ENCODE assay signal across 13 cellular contexts in the genomic region with DNA sequence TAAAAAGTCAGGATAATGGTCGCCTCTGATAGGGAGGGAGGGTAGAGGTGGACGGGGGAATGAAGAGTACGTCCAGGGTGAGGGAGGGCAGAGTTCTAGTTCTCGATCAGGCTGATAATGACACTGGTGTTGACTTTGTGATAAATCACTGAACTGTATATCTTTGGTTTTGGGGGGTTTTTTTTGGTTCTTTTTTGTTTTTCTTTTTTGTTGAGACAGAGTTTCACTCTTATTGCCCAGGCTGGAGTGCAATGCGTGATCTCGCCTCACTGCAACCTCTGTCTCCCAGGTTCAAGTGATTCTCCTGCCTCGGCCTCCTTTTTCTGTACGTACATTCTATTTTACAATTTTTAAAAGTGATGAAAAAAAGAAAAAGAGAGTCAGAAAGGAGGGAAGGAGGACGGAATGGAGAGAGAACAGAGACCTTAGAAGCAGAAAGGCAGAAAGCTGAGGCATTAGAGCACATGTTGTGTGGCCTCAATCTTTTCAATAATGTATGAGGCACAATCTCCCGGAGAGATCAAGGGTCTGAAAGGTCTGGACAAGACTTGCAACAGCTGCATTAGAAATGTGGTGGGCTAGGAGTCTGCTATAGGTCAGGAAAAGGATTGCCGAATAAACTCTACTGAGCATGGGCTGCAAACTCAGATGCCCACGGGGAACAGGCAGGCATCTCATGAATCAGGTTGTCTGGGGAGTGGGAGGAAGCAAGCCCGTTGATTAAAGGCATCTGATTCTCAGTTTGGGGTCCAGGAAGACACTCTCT.
DNase-seq lines count a peak whose midpoint lies in the region; ATAC-seq and TF ChIP-seq lines count a peak whose summit lies in the region.
"Had no signal": no experiment of that assay in that cellular context is flagged by ENCODE, and none has a peak within 500 bp of the region (broad histone marks: within the 10 kb centered on the region; RNA-seq: fewer than 3 reads in every experiment).

No MANE protein-coding gene starts in this region.

- H3K27me3 Mint-ChIP-seq in activated T-cell treated with anti-CD3 and anti-CD28 coated beads, Interleukin-2, amount 50 U/mL, for 72 hours (ENCODE audit: low read depth), result no peaks in the 10 kb centered on the region
- no peaks in the 10 kb centered on the region for H3K27me3 Mint-ChIP-seq in activated T-cell treated with anti-CD3 and anti-CD28 coated beads, Interleukin-2, amount 50 U/mL, for 24 hours

- H3K36me3 Mint-ChIP-seq in activated T-cell treated with anti-CD3 and anti-CD28 coated beads, Interleukin-2, amount 50 U/mL, for 72 hours (ENCODE audit: insufficient read depth in 2 of 2), result peaks cover 4 to 9% of the 10 kb centered on the region in 2 donors
- H3K36me3 Mint-ChIP-seq in activated T-cell treated with anti-CD3 and anti-CD28 coated beads, Interleukin-2, amount 50 U/mL, for 24 hours (ENCODE audit: low read depth), result peaks cover 2% of the 10 kb centered on the region

- TF ChIP-seq CTCF in lower lobe of right lung (IDR thresholded peaks at IDR 0.05), result no peak
- TF ChIP-seq CTCF in transverse colon (IDR thresholded peaks at IDR 0.05), result no peak
- no peak for TF ChIP-seq CTCF in RWPE1 (conservative IDR thresholded peaks at IDR 0.05; ENCODE audit: low read depth)
- no peak for TF ChIP-seq CTCF in uterus (IDR thresholded peaks at IDR 0.05)

- H3K4me3 ChIP-seq in lower lobe of right lung (no peak overlapping the region), transverse colon (no peak overlapping the region), uterus (no peak overlapping the region)
- H3K4me3 ChIP-seq: thyroid gland had no signal

- peaks cover 62% of the 10 kb centered on the region for H3K4me1 Mint-ChIP-seq in activated T-cell treated with anti-CD3 and anti-CD28 coated beads, Interleukin-2, amount 50 U/mL, for 72 hours (ENCODE audit: low read depth)
- H3K4me1 Mint-ChIP-seq in activated T-cell treated with anti-CD3 and anti-CD28 coated beads, Interleukin-2, amount 50 U/mL, for 24 hours (ENCODE audit: low read depth), result peaks cover 50% of the 10 kb centered on the region

- H3K27ac ChIP-seq in lower lobe of right lung (peak overlapping the region; percentile 76), transverse colon (peak overlapping the region in 3 of 4 donors; percentile 88 to 94 (median 91)), RWPE1 (no peak overlapping the region), uterus (no peak overlapping the region)

- peaks cover 4 to 5% of the 10 kb centered on the region in 2 donors for H3K9me3 Mint-ChIP-seq in activated T-cell treated with anti-CD3 and anti-CD28 coated beads, Interleukin-2, amount 50 U/mL, for 72 hours
- H3K9me3 Mint-ChIP-seq in activated T-cell treated with anti-CD3 and anti-CD28 coated beads, Interleukin-2, amount 50 U/mL, for 24 hours, result peaks cover 7% of the 10 kb centered on the region

- no peak for ATAC-seq in activated T-cell treated with anti-CD3 and anti-CD28 coated beads, Interleukin-2, amount 50 U/mL, for 72 hours (replicated peaks in 1 of 2)
- ATAC-seq in lower lobe of right lung, result no peak
- ATAC-seq: PC-3 had no signal

- H3K27me3 ChIP-seq in lower lobe of right lung (ENCODE audit: low read depth), result no peaks in the 10 kb centered on the region
- H3K27me3 ChIP-seq in transverse colon, result no peaks in the 10 kb centered on the region
- H3K27me3 ChIP-seq in uterus, result no peaks in the 10 kb centered on the region
- H3K27me3 ChIP-seq: thyroid gland had no signal

- in situ Hi-C loops in transverse colon (cut with MboI; ENCODE audit: low pct_ligation_motif_present in 1 of 4, low pct_unique_long_range_greater_than_20kb in 1 of 4, low sequenced_read_pairs in 3 of 4), result no loop called here

- H3K9me3 ChIP-seq in lower lobe of right lung, result no peaks in the 10 kb centered on the region
- no peaks in the 10 kb centered on the region for H3K9me3 ChIP-seq in transverse colon
- H3K9me3 ChIP-seq in uterus, result no peaks in the 10 kb centered on the region
- H3K9me3 ChIP-seq: thyroid gland had no signal

- H3K4me3 Mint-ChIP-seq in activated T-cell treated with anti-CD3 and anti-CD28 coated beads, Interleukin-2, amount 50 U/mL, for 72 hours, result peak overlapping the region; percentile 1 to 85
- no peak overlapping the region for H3K4me3 Mint-ChIP-seq in activated T-cell treated with anti-CD3 and anti-CD28 coated beads, Interleukin-2, amount 50 U/mL, for 24 hours

- H3K4me1 ChIP-seq in lower lobe of right lung (peaks cover 43% of the 10 kb centered on the region), transverse colon (peaks cover 28 to 50% (median 46%) of the 10 kb centered on the region in 4 donors), uterus (peaks cover 0 to 11% of the 10 kb centered on the region in 2 donors)

- H3K36me3 ChIP-seq in lower lobe of right lung (no peaks in the 10 kb centered on the region), transverse colon (no peaks in the 10 kb centered on the region), uterus (no peaks in the 10 kb centered on the region)
- H3K36me3 ChIP-seq: thyroid gland had no signal

- TF ChIP-seq EP300 in transverse colon (IDR thresholded peaks at IDR 0.05; ENCODE audit: low read depth), result no peak

- CTCF ChIA-PET in RWPE1 (lab: Yijun Ruan, JAX), result no interaction called here

- no peak for DNase-seq in activated T-cell treated with anti-CD3 and anti-CD28 coated beads, Interleukin-2, amount 50 U/mL, for 72 hours
- no peak for DNase-seq in activated T-cell treated with anti-CD3 and anti-CD28 coated beads, Interleukin-2, amount 50 U/mL, for 24 hours
- peak; percentile 45 for DNase-seq in activated CD8-positive, alpha-beta memory T cell treated with anti-CD3 and anti-CD28 coated beads, Interleukin-2, amount 50 U/mL, for 48 hours
- no peak for DNase-seq in lower lobe of right lung
- no peak for DNase-seq in transverse colon
- DNase-seq in anterior cingulate cortex (lab: John Stamatoyannopoulos, UW), result no peak
- no peak for DNase-seq in RWPE1 (ENCODE audit: low spot score)
- no peak for DNase-seq in uterus
- DNase-seq: activated T-cell treated with anti-CD3 and anti-CD28 coated beads for 4 hours, midbrain, PC-3, T-helper 9 cell, thyroid gland had no signal

- 81 to 83% methylated on average over 11 to 13 of the region's 13 CpGs for WGBS in transverse colon (ENCODE audit: low coverage in 1 of 2), 2 donors

- TF ChIP-seq POLR2A in transverse colon (IDR thresholded peaks at IDR 0.05) (no peak), uterus (IDR thresholded peaks at IDR 0.05) (no peak)

- intact Hi-C loops in lower lobe of right lung (cut with DNase I), result no loop called here
- intact Hi-C loops in transverse colon (cut with DNase I; ENCODE audit: low total_unique reads), result no loop called here
- intact Hi-C loops in uterus (cut with DNase I; ENCODE audit: low total_unique reads), result no loop called here

- H3K27ac Mint-ChIP-seq in activated T-cell treated with anti-CD3 and anti-CD28 coated beads, Interleukin-2, amount 50 U/mL, for 72 hours, result peak overlapping the region; percentile 87
- H3K27ac Mint-ChIP-seq in activated T-cell treated with anti-CD3 and anti-CD28 coated beads, Interleukin-2, amount 50 U/mL, for 24 hours, result no peak overlapping the region

- POLR2A ChIA-PET in RWPE1 (lab: Yijun Ruan, JAX; ENCODE audit: low non-redundant PET), result no interaction called here

Comparison
In these comparisons a context has a peak if more than half of its experiments do, and no peak if none do; other contexts are left out.
1. H3K27ac ChIP-seq: peak in lower lobe of right lung (single experiment) and transverse colon (3 of 4); none in RWPE1 (single experiment) and uterus (0 of 2).